ENCODE assay signal across 8 cellular contexts in genomic region chr13:44989071-44989889, GRCh38. TPM values are rescaled to one million over a fixed set of nuclear protein-coding genes. Genes with fewer than 3 reads are reported as not detected.
A peak's percentile ranks its signal among the peaks of the same experiment; 100 is the strongest.
DNase-seq lines count a peak whose midpoint lies in the region; ATAC-seq and TF ChIP-seq lines count a peak whose summit lies in the region.

GPALPP1 (plus strand) TSS chr13:44989538; CDS start chr13:44989655, 117 bp downstream.
NUFIP1 (minus strand) TSS chr13:44989471; CDS start chr13:44989436, 35 bp downstream.

- H3K4me1 ChIP-seq in right cardiac atrium (ENCODE audit: control insufficient read depth, insufficient read depth, low read length), result no peaks in the 10 kb centered on the region
- H3K4me1 ChIP-seq in psoas muscle, result peaks cover 40% of the 10 kb centered on the region
- peaks cover 3 to 9% of the 10 kb centered on the region in 2 donors for H3K4me1 ChIP-seq in uterus

- peak; percentile 59 for TF ChIP-seq POLR2A in GM15510 (IDR thresholded peaks at IDR 0.05; ENCODE audit: borderline replicate concordance, extremely low read depth, insufficient read length)
- peak in 1 of 2 donors; percentile 44 for TF ChIP-seq POLR2A in uterus (IDR thresholded peaks at IDR 0.05)

- H3K4me3 Mint-ChIP-seq in T-helper 1 cell treated with Interleukin-12 subunit alpha and Interleukin-12 subunit beta and Interleukin-4 antibody, amounts not matched to agents 30 μg/mL and 1 μg/mL, for 36 hours, result peak within 1 kb of the TSS; percentile 94

- DNase-seq in NCI-H1694 (lab: John Stamatoyannopoulos, UW) (peak; percentile 95), right cardiac atrium (peak; percentile 93 to 96 (median 95)), psoas muscle (peak; percentile 94 to 97), uterus (peak; percentile 91 to 94)

- TF ChIP-seq CTCF in psoas muscle (IDR thresholded peaks at IDR 0.05), result peak; percentile 15
- no peak for TF ChIP-seq CTCF in uterus (IDR thresholded peaks at IDR 0.05)

- peak within 1 kb of the TSS; percentile 97 for H3K27ac Mint-ChIP-seq in T-helper 1 cell treated with Interleukin-12 subunit alpha and Interleukin-12 subunit beta and Interleukin-4 antibody, amounts not matched to agents 30 μg/mL and 1 μg/mL, for 36 hours

- peak within 1 kb of the TSS; percentile 68 for H3K27ac ChIP-seq in angular gyrus (ENCODE audit: low read depth, low read length)
- H3K27ac ChIP-seq in right cardiac atrium (ENCODE audit: low read length), result peak within 1 kb of the TSS; percentile 50
- H3K27ac ChIP-seq in psoas muscle, result peak within 1 kb of the TSS; percentile 92
- peak within 1 kb of the TSS; percentile 79 to 85 for H3K27ac ChIP-seq in uterus

- intact Hi-C loops in right cardiac atrium (cut with DNase I) (no loop called here), psoas muscle (cut with DNase I) (no loop called here), uterus (cut with DNase I; ENCODE audit: low total_unique reads) (no loop called here)

- ATAC-seq in HG02870 (IDR thresholded peaks at IDR 0.05; ENCODE audit: unreplicated experiment), result peak; percentile 98
- peak; percentile 98 for ATAC-seq in right cardiac atrium
- ATAC-seq in psoas muscle, result peak; percentile 96 to 97 (median 96)

- H3K4me1 Mint-ChIP-seq in T-helper 1 cell treated with Interleukin-12 subunit alpha and Interleukin-12 subunit beta and Interleukin-4 antibody, amounts not matched to agents 30 μg/mL and 1 μg/mL, for 36 hours (ENCODE audit: low read depth), result peaks cover 33% of the 10 kb centered on the region

- H3K9me3 ChIP-seq in right cardiac atrium (ENCODE audit: control insufficient read depth, low read length) (no peaks in the 10 kb centered on the region), psoas muscle (no peaks in the 10 kb centered on the region), uterus (no peaks in the 10 kb centered on the region)

- under 1% methylated on average over 66 of the region's 66 CpGs for WGBS in right cardiac atrium
- 0 to 1% (median 0%) methylated on average over 59 to 66 of the region's 66 CpGs for WGBS in psoas muscle, 3 donors

- H3K36me3 Mint-ChIP-seq in T-helper 1 cell treated with Interleukin-12 subunit alpha and Interleukin-12 subunit beta and Interleukin-4 antibody, amounts not matched to agents 30 μg/mL and 1 μg/mL, for 36 hours (ENCODE audit: low read depth), result peaks cover 6% of the 10 kb centered on the region

- H3K9me3 Mint-ChIP-seq in T-helper 1 cell treated with Interleukin-12 subunit alpha and Interleukin-12 subunit beta and Interleukin-4 antibody, amounts not matched to agents 30 μg/mL and 1 μg/mL, for 36 hours, result no peaks in the 10 kb centered on the region

- H3K27me3 Mint-ChIP-seq in T-helper 1 cell treated with Interleukin-12 subunit alpha and Interleukin-12 subunit beta and Interleukin-4 antibody, amounts not matched to agents 30 μg/mL and 1 μg/mL, for 36 hours (ENCODE audit: low read depth), result no peaks in the 10 kb centered on the region

- H3K4me3 ChIP-seq in right cardiac atrium (ENCODE audit: low read length), result peak within 1 kb of the TSS; percentile 76
- peak within 1 kb of the TSS; percentile 84 for H3K4me3 ChIP-seq in psoas muscle
- peak within 1 kb of the TSS; percentile 82 to 88 for H3K4me3 ChIP-seq in uterus

- H3K36me3 ChIP-seq in psoas muscle (ENCODE audit: insufficient read depth in 1 of 2, low read depth in 1 of 2) (peaks cover 3 to 18% of the 10 kb centered on the region in 2 donors), uterus (no peaks in the 10 kb centered on the region)

- H3K27me3 ChIP-seq in right cardiac atrium (ENCODE audit: control insufficient read depth, insufficient read depth) (no peaks in the 10 kb centered on the region), psoas muscle (ENCODE audit: insufficient read depth in 3 of 3, low read length in 2 of 3) (no peaks in the 10 kb centered on the region), uterus (no peaks in the 10 kb centered on the region)

RNA-seq across cellular contexts. Expression of gene GPALPP1, which starts in this region (rescaled TPM):
- total RNA-seq in right cardiac atrium (10 to 100 TPM; 13.9 to 18.4 (median 16.3) TPM), psoas muscle (10 to 100 TPM; 12.0 to 16.2 (median 13.1) TPM), uterus (10 to 100 TPM in 3 of 4 donors, 1 to 10 TPM in 1; 8.7 to 55.2 (median 28.1) TPM)
- polyA plus RNA-seq in right cardiac atrium (8.2 TPM), psoas muscle (1 to 10 TPM; 5.4 to 8.4 (median 5.5) TPM)

RNA-seq across cellular contexts. Expression of gene NUFIP1, which starts in this region (rescaled TPM):
- 1 to 10 TPM; 3.2 to 4.6 (median 3.6) TPM for total RNA-seq in right cardiac atrium
- 2.1 TPM for polyA plus RNA-seq in right cardiac atrium
- 1 to 10 TPM; 4.7 to 7.5 (median 6.2) TPM for total RNA-seq in psoas muscle
- polyA plus RNA-seq in psoas muscle, result 1 to 10 TPM; 3.4 to 6.6 (median 5.1) TPM
- 1 to 10 TPM in 2 of 4 donors, under 1 TPM in 2; 0.51 to 7.3 (median 2.9) TPM for total RNA-seq in uterus

Comparison
In these comparisons a context has a peak if more than half of its experiments do, and no peak if none do; other contexts are left out.
1. Peak in every context shown above with its lines: DNase-seq, ATAC-seq, H3K4me3 ChIP-seq and H3K27ac ChIP-seq.